1 cellular context compared by ENCODE assay signal in genomic region chr7:1668932-1669485, GRCh38.
TF ChIP-seq lines count a peak whose summit lies in the region.

No MANE protein-coding gene starts in this region.

TF ChIP-seq in H1, 55 proteins besides CTCF, POLR2A, EP300 and RAD21:
- peak; percentile 78 for TF ChIP-seq EZH2 (IDR thresholded peaks at IDR 0.05; ENCODE audit: low read depth, low read length, severe bottlenecking)
- peak; percentile 10; the same call in 1 of the 2 replicates for TF ChIP-seq RBBP5 (IDR thresholded peaks at IDR 0.05; ENCODE audit: borderline replicate concordance, low read depth, low read length)
- no peak for TF ChIP-seq SP1 (IDR thresholded peaks at IDR 0.05; ENCODE audit: low read depth, low read length)
- TF ChIP-seq SUZ12 (IDR thresholded peaks at IDR 0.05; ENCODE audit: low read length): peak; percentile 70; the same call in 1 of the 2 replicates
